In genomic region chr6:16321826-16322225, GRCh38 we compare ENCODE assay signal across 13 cellular contexts.
DNase-seq lines count a peak whose midpoint lies in the region; ATAC-seq and TF ChIP-seq lines count a peak whose summit lies in the region.
"Had no signal": no experiment of that assay in that cellular context is flagged by ENCODE, and none has a peak within 500 bp of the region (broad histone marks: within the 10 kb centered on the region; RNA-seq: fewer than 3 reads in every experiment).

No MANE protein-coding gene starts in this region.

- H3K4me1 Mint-ChIP-seq in activated naive CD8-positive, alpha-beta T cell treated with anti-CD3 and anti-CD28 coated beads for 36 hours, result peaks cover 80% of the 10 kb centered on the region
- peaks cover 41 to 81% (median 76%) of the 10 kb centered on the region in 7 donors for H3K4me1 Mint-ChIP-seq in naive thymus-derived CD4-positive, alpha-beta T cell

- ATAC-seq in naive thymus-derived CD4-positive, alpha-beta T cell, result no peak

- DNase-seq in left ventricle myocardium inferior (no peak), cardiac septum (ENCODE audit: low spot score) (no peak), tibial artery (no peak), NCI-H2227 (lab: John Stamatoyannopoulos, UW; ENCODE audit: unreplicated experiment) (no peak), superior temporal gyrus (ENCODE audit: extremely low spot score) (no peak)
- DNase-seq in activated naive CD8-positive, alpha-beta T cell treated with anti-CD3 and anti-CD28 coated beads for 36 hours, result no peak
- no peak for DNase-seq in naive thymus-derived CD4-positive, alpha-beta T cell
- no peak for DNase-seq in stimulated activated CD4-positive, alpha-beta T cell treated with anti-CD3 and anti-CD28 coated beads, Interleukin-2, amount 100 ng/mL, for 24 hours
- DNase-seq: MG63; retina; stimulated activated naive B cell treated with anti-CD40 and anti-IgM and Interleukin-4, amounts not matched to agents 10 μg/mL and 1 μg/mL and 100 μg/mL, for 72 hours; T1000 had no signal

- H3K4me3 Mint-ChIP-seq in activated naive CD8-positive, alpha-beta T cell treated with anti-CD3 and anti-CD28 coated beads for 36 hours, result no peak overlapping the region
- peak overlapping the region in 4 of 10 donors; percentile 23 to 76 (median 46) for H3K4me3 Mint-ChIP-seq in naive thymus-derived CD4-positive, alpha-beta T cell
- H3K4me3 Mint-ChIP-seq: stimulated activated naive B cell treated with anti-CD40 and anti-IgM and Interleukin-4, amounts not matched to agents 10 μg/mL and 1 μg/mL and 100 μg/mL, for 72 hours had no signal

- H3K36me3 ChIP-seq in left ventricle myocardium inferior, result peaks cover 12% of the 10 kb centered on the region
- H3K36me3 ChIP-seq in naive thymus-derived CD4-positive, alpha-beta T cell (ENCODE audit: control insufficient read depth in 2 of 3, insufficient read depth in 3 of 3, low read length in 3 of 3), result peaks cover 0 to 6% (median 0%) of the 10 kb centered on the region in 3 experiments
- peaks cover 9 to 14% (median 11%) of the 10 kb centered on the region in 3 donors for H3K36me3 ChIP-seq in tibial artery
- H3K36me3 ChIP-seq: MG63 had no signal

- H3K27ac ChIP-seq in left ventricle myocardium inferior (replicated peaks), result peak overlapping the region; percentile 93
- H3K27ac ChIP-seq in naive thymus-derived CD4-positive, alpha-beta T cell (ENCODE audit: low read depth, low read length), result peak overlapping the region; percentile 76
- peak overlapping the region; percentile 92 to 96 for H3K27ac ChIP-seq in tibial artery

- POLR2A ChIA-PET in naive thymus-derived CD4-positive, alpha-beta T cell (lab: Charles Lee), result interaction anchor here (1.3 kb wide), 1 partner anchor 83 kb away, joined by 3 read pairs; the partner anchor contains the start of gene GMPR

- H3K36me3 Mint-ChIP-seq in activated naive CD8-positive, alpha-beta T cell treated with anti-CD3 and anti-CD28 coated beads for 36 hours, result peaks cover 17% of the 10 kb centered on the region
- H3K36me3 Mint-ChIP-seq in naive thymus-derived CD4-positive, alpha-beta T cell, result peaks cover 0 to 29% (median 8%) of the 10 kb centered on the region in 5 donors

- peaks cover 1% of the 10 kb centered on the region for H3K9me3 Mint-ChIP-seq in activated naive CD8-positive, alpha-beta T cell treated with anti-CD3 and anti-CD28 coated beads for 36 hours
- peaks cover 0 to 2% (median 0%) of the 10 kb centered on the region in 11 donors for H3K9me3 Mint-ChIP-seq in naive thymus-derived CD4-positive, alpha-beta T cell
- H3K9me3 Mint-ChIP-seq: activated naive CD4-positive, alpha-beta T cell treated with anti-CD3 and anti-CD28 coated beads, Interleukin-2, amount 50 U/mL, for 72 hours had no signal

- H3K27me3 Mint-ChIP-seq in activated naive CD8-positive, alpha-beta T cell treated with anti-CD3 and anti-CD28 coated beads for 36 hours, result no peaks in the 10 kb centered on the region
- H3K27me3 Mint-ChIP-seq in naive thymus-derived CD4-positive, alpha-beta T cell, result no peaks in the 10 kb centered on the region
- H3K27me3 Mint-ChIP-seq: stimulated activated naive B cell treated with anti-CD40 and anti-IgM and Interleukin-4, amounts not matched to agents 10 μg/mL and 1 μg/mL and 100 μg/mL, for 72 hours had no signal

- no peaks in the 10 kb centered on the region for H3K27me3 ChIP-seq in left ventricle myocardium inferior (ENCODE audit: low read depth)
- H3K27me3 ChIP-seq in naive thymus-derived CD4-positive, alpha-beta T cell (ENCODE audit: control insufficient read depth in 2 of 2, insufficient read depth in 2 of 2, low read length in 2 of 2), result no peaks in the 10 kb centered on the region
- H3K27me3 ChIP-seq in tibial artery, result no peaks in the 10 kb centered on the region
- H3K27me3 ChIP-seq: MG63 had no signal

- intact Hi-C loops in left ventricle myocardium inferior (cut with micrococcal nuclease) (no loop called here), cardiac septum (cut with DNase I) (no loop called here), tibial artery (cut with DNase I; ENCODE audit: low total_unique reads) (loop anchor here (5.0 to 10.0 kb wide), 2 partner anchors 85 to 773 kb away; partner anchors contain the start of gene GMPR)
- intact Hi-C loops in naive thymus-derived CD4-positive, alpha-beta T cell (cut with micrococcal nuclease), result loop anchor here (1.0 to 5.0 kb wide), 12 partner anchors 85 to 1940 kb away; partner anchors contain the start of genes DEK (in 2 of the 2), NUP153 (in 2 of the 2), ATXN1 (in 1 of the 2) and FAM8A1 (in 1 of the 2)

- TF ChIP-seq CTCF in left ventricle myocardium inferior (IDR thresholded peaks at IDR 0.05; ENCODE audit: borderline replicate concordance), result no peak
- no peak for TF ChIP-seq CTCF in tibial artery (IDR thresholded peaks at IDR 0.05)

- CTCF ChIA-PET in naive thymus-derived CD4-positive, alpha-beta T cell (lab: Charles Lee), result interaction anchor here (1.2 to 3.2 kb wide), 2 partner anchors 10 to 14 kb away, joined by 3 to 25 read pairs; no protein-coding TSS in a partner anchor

- peak overlapping the region; percentile 92 for H3K27ac Mint-ChIP-seq in activated naive CD8-positive, alpha-beta T cell treated with anti-CD3 and anti-CD28 coated beads for 36 hours
- peak overlapping the region; percentile 91 to 99 (median 96) for H3K27ac Mint-ChIP-seq in naive thymus-derived CD4-positive, alpha-beta T cell

- H3K4me3 ChIP-seq in left ventricle myocardium inferior (no peak overlapping the region), tibial artery (no peak overlapping the region)
- H3K4me3 ChIP-seq in naive thymus-derived CD4-positive, alpha-beta T cell (ENCODE audit: low read length), result no peak overlapping the region
- H3K4me3 ChIP-seq: MG63 had no signal

- H3K9me3 ChIP-seq in left ventricle myocardium inferior (replicated peaks), result no peaks in the 10 kb centered on the region
- H3K9me3 ChIP-seq in naive thymus-derived CD4-positive, alpha-beta T cell (ENCODE audit: control insufficient read depth in 2 of 3, low read length in 3 of 3), result no peaks in the 10 kb centered on the region
- H3K9me3 ChIP-seq in tibial artery, result no peaks in the 10 kb centered on the region
- H3K9me3 ChIP-seq: MG63 had no signal

- H3K4me1 ChIP-seq in left ventricle myocardium inferior (peaks cover 62% of the 10 kb centered on the region), tibial artery (peaks cover 0 to 71% (median 48%) of the 10 kb centered on the region in 4 donors)
- peaks cover 58 to 70% of the 10 kb centered on the region in 2 donors for H3K4me1 ChIP-seq in naive thymus-derived CD4-positive, alpha-beta T cell (ENCODE audit: control insufficient read depth in 2 of 2, insufficient read depth in 2 of 2, low read length in 2 of 2)

Comparison
In these comparisons a context has a peak if more than half of its experiments do, and no peak if none do; other contexts are left out.
1. intact Hi-C loops: an anchor here in naive thymus-derived CD4-positive, alpha-beta T cell (1.0 to 5.0 kb wide) and tibial artery (5.0 to 10.0 kb wide); none called in left ventricle myocardium inferior and cardiac septum.